18 cellular contexts compared by ENCODE assay signal in genomic region chr4:36568575-36568974, GRCh38.
DNase-seq lines count a peak whose midpoint lies in the region; FAIRE-seq and TF ChIP-seq lines count a peak whose summit lies in the region.
"Had no signal": no experiment of that assay in that cellular context is flagged by ENCODE, and none has a peak within 500 bp of the region (broad histone marks: within the 10 kb centered on the region; RNA-seq: fewer than 3 reads in every experiment).

No MANE protein-coding gene starts in this region.

- H2BK12ac ChIP-seq in H9 (ENCODE audit: insufficient read length, low read depth, low read length): no peak overlapping the region

- H3K4ac ChIP-seq in H9 (ENCODE audit: low read depth, low read length): no peak overlapping the region

- no peak overlapping the region for H4K5ac ChIP-seq in H9 (ENCODE audit: insufficient read length, low read depth, low read length)

- no peak overlapping the region for H3T11ph ChIP-seq in H9 (ENCODE audit: low read length)

- H3K23ac ChIP-seq in H9 (ENCODE audit: insufficient read length, low read depth, low read length): no peak overlapping the region

- no peaks in the 10 kb centered on the region for H3K36me3 ChIP-seq in endodermal cell (ENCODE audit: control insufficient read depth, insufficient read depth, low read length)
- no peaks in the 10 kb centered on the region for H3K36me3 ChIP-seq in Peyer's patch
- H3K36me3 ChIP-seq: BE2C had no signal

- H3K4me1 ChIP-seq in H9 (ENCODE audit: insufficient read depth, low read length): no peaks in the 10 kb centered on the region
- peaks cover 4% of the 10 kb centered on the region for H3K4me1 ChIP-seq in endodermal cell (ENCODE audit: control insufficient read depth, insufficient read depth, low read length)
- no peaks in the 10 kb centered on the region for H3K4me1 ChIP-seq in Peyer's patch
- H3K4me1 ChIP-seq: A549, BE2C had no signal

- H3K9ac ChIP-seq in H9 (ENCODE audit: extremely low read depth, insufficient read length, low read length): no peak overlapping the region
- no peak overlapping the region for H3K9ac ChIP-seq in endodermal cell (ENCODE audit: extremely low read depth, low read length, poor library complexity, severe bottlenecking)

- H4K8ac ChIP-seq in H9 (replicated peaks; ENCODE audit: insufficient read length, low read depth, low read length): no peak overlapping the region

- no peak overlapping the region for H2BK5ac ChIP-seq in H9 (ENCODE audit: insufficient read length, low read length)

- no peak overlapping the region for H3K18ac ChIP-seq in H9 (ENCODE audit: insufficient read length, low read depth, low read length)

- no peaks in the 10 kb centered on the region for H3K79me2 ChIP-seq in H9 (ENCODE audit: insufficient read depth, low read length)

- H2BK15ac ChIP-seq in H9 (ENCODE audit: low read depth, low read length): no peak overlapping the region

- TF ChIP-seq POLR2A in GM12891 (IDR thresholded peaks at IDR 0.05; ENCODE audit: low read depth, low read length) (no peak), Peyer's patch (IDR thresholded peaks at IDR 0.05) (no peak)

- peak overlapping the region in 1 of 3 experiments; percentile 84; a peak in 2 of 7 replicates for H3K27ac Mint-ChIP-seq in H9
- H3K27ac Mint-ChIP-seq in endodermal cell: peak overlapping the region; percentile 6
- H3K27ac Mint-ChIP-seq: CD4-positive, alpha-beta memory T cell; GM23338; HFFc6 had no signal

- H3K14ac ChIP-seq in H9 (ENCODE audit: insufficient read depth, low read length): 0 out of 2 replicates have a peak overlapping the region, but pooled peaks have one; percentile 57

- no peaks in the 10 kb centered on the region for H3K27me3 ChIP-seq in H9 (ENCODE audit: insufficient read depth, low read length)
- no peaks in the 10 kb centered on the region for H3K27me3 ChIP-seq in endodermal cell (ENCODE audit: control insufficient read depth, insufficient read depth, low read length, poor library complexity, severe bottlenecking)
- no peaks in the 10 kb centered on the region for H3K27me3 ChIP-seq in Peyer's patch
- H3K27me3 ChIP-seq: BE2C had no signal

- H3K27ac ChIP-seq in H9 (ENCODE audit: insufficient read length, low read depth, low read length) (no peak overlapping the region), endodermal cell (ENCODE audit: low read depth, low read length) (no peak overlapping the region), Peyer's patch (no peak overlapping the region)
- H3K27ac ChIP-seq: A549, C4-2B had no signal

- TF ChIP-seq CTCF in H9 (conservative IDR thresholded peaks at IDR 0.05) (no peak), endodermal cell (conservative IDR thresholded peaks at IDR 0.05) (no peak), Peyer's patch (IDR thresholded peaks at IDR 0.05) (no peak)

- H3K4me1 Mint-ChIP-seq in H9 (no peaks in the 10 kb centered on the region), endodermal cell (peaks cover 16% of the 10 kb centered on the region)
- H3K4me1 Mint-ChIP-seq: CD4-positive, alpha-beta memory T cell; GM23338 had no signal

- H2BK20ac ChIP-seq in H9 (ENCODE audit: low read depth, low read length, poor library complexity, severe bottlenecking): no peak overlapping the region

- no peak for DNase-seq in GM12891 (ENCODE audit: insufficient read length, low spot score)
- no peak for DNase-seq in H9
- DNase-seq in endodermal cell: no peak
- no peak for DNase-seq in T1000 (lab: John Stamatoyannopoulos, UW)
- DNase-seq in COR-L47 (lab: John Stamatoyannopoulos, UW): no peak
- no peak for DNase-seq in Peyer's patch
- DNase-seq: BE2C; CD4-positive, alpha-beta memory T cell; DMS153; HCEC 1CT; HFFc6; Karpas-422 had no signal

- no peak overlapping the region for H3K4me3 ChIP-seq in endodermal cell (ENCODE audit: low read length)
- no peak overlapping the region for H3K4me3 ChIP-seq in Peyer's patch
- H3K4me3 ChIP-seq: A549, GM12878, GM23338, K562 had no signal

- no peak overlapping the region for H3K4me3 Mint-ChIP-seq in H9
- no peak overlapping the region for H3K4me3 Mint-ChIP-seq in endodermal cell
- H3K4me3 Mint-ChIP-seq: CD4-positive, alpha-beta memory T cell; GM23338; HFFc6 had no signal

- no peak overlapping the region for H3K4me2 ChIP-seq in H9 (ENCODE audit: insufficient read depth, insufficient read length, low read length)
- H3K4me2 ChIP-seq: A549, GM23338 had no signal

- FAIRE-seq in GM12891 (lab: Jason Lieb, UNC): peak; percentile 5
- FAIRE-seq: A549, D721Med, GM12878, K562 had no signal

- no peak overlapping the region for H2AFZ ChIP-seq in H9 (ENCODE audit: low read length)
- H2AFZ ChIP-seq: GM23338 had no signal

- H3K36me3 Mint-ChIP-seq in H9 (ENCODE audit: insufficient read depth in 1 of 3, low read depth in 3 of 3) (peaks cover 0 to 7% (median 0%) of the 10 kb centered on the region in 3 experiments; a peak in 1 of 7 replicates), endodermal cell (ENCODE audit: low read depth) (peaks cover 4% of the 10 kb centered on the region)
- H3K36me3 Mint-ChIP-seq: CD4-positive, alpha-beta memory T cell had no signal

- H4K20me1 ChIP-seq in H9 (ENCODE audit: control insufficient read depth, insufficient read depth, insufficient read length): no peaks in the 10 kb centered on the region

- H3K27me3 Mint-ChIP-seq in H9 (ENCODE audit: low read depth) (no peaks in the 10 kb centered on the region), endodermal cell (ENCODE audit: insufficient read depth) (peaks cover 2% of the 10 kb centered on the region)

- no peak overlapping the region for H3K56ac ChIP-seq in H9 (ENCODE audit: insufficient read length, low read depth, low read length)

- peaks cover 0 to 3% of the 10 kb centered on the region in 2 experiments; a peak in 2 of 5 replicates for H3K9me3 Mint-ChIP-seq in H9
- peaks cover 7% of the 10 kb centered on the region for H3K9me3 Mint-ChIP-seq in endodermal cell
- H3K9me3 Mint-ChIP-seq: GM23338 had no signal

- no peaks in the 10 kb centered on the region for H3K23me2 ChIP-seq in H9 (ENCODE audit: insufficient read length, low read depth, low read length, poor library complexity, severe bottlenecking)

- no peak overlapping the region for H4K91ac ChIP-seq in H9 (ENCODE audit: insufficient read length, low read depth, low read length)

- H3K9me3 ChIP-seq in H9 (ENCODE audit: control insufficient read depth, low read depth, low read length) (no peaks in the 10 kb centered on the region), endodermal cell (ENCODE audit: control insufficient read depth, low read length) (no peaks in the 10 kb centered on the region), Peyer's patch (no peaks in the 10 kb centered on the region)
- H3K9me3 ChIP-seq: A549, BE2C had no signal

- no peaks in the 10 kb centered on the region for H3K79me1 ChIP-seq in H9 (ENCODE audit: insufficient read depth, low read depth, low read length, poor library complexity, severe bottlenecking)

- no peak overlapping the region for H2BK120ac ChIP-seq in H9 (ENCODE audit: low read depth, low read length, poor library complexity, severe bottlenecking)

- no CpG with 5 or more reads among the region's 3 CpGs for WGBS in H9 (ENCODE audit: extremely low coverage, insufficient read length, low lambda C conversion rate)
- WGBS in endodermal cell (ENCODE audit: insufficient coverage in 1 of 2, insufficient read length in 1 of 2), 2 experiments: 73 to 86% methylated on average over 3 of the region's 3 CpGs

- no peak overlapping the region for H2AK5ac ChIP-seq in H9 (ENCODE audit: insufficient read length, low read length)

TF ChIP-seq in GM12891, 5 proteins besides CTCF, POLR2A, EP300 and RAD21:
- TF ChIP-seq POLR2AphosphoS5 (IDR thresholded peaks at IDR 0.05; ENCODE audit: low read depth, low read length): no peak
- no peak for TF ChIP-seq PAX5 (IDR thresholded peaks at IDR 0.05; ENCODE audit: insufficient read depth, low read length, severe bottlenecking)
- no peak for TF ChIP-seq TAF1 (IDR thresholded peaks at IDR 0.05; ENCODE audit: low read depth, low read length)
- TF ChIP-seq POU2F2 (IDR thresholded peaks at IDR 0.05; ENCODE audit: low read depth, low read length): no peak
- no peak for TF ChIP-seq SPI1 (IDR thresholded peaks at IDR 0.05; ENCODE audit: low read depth, low read length)
